In the genomic region with DNA sequence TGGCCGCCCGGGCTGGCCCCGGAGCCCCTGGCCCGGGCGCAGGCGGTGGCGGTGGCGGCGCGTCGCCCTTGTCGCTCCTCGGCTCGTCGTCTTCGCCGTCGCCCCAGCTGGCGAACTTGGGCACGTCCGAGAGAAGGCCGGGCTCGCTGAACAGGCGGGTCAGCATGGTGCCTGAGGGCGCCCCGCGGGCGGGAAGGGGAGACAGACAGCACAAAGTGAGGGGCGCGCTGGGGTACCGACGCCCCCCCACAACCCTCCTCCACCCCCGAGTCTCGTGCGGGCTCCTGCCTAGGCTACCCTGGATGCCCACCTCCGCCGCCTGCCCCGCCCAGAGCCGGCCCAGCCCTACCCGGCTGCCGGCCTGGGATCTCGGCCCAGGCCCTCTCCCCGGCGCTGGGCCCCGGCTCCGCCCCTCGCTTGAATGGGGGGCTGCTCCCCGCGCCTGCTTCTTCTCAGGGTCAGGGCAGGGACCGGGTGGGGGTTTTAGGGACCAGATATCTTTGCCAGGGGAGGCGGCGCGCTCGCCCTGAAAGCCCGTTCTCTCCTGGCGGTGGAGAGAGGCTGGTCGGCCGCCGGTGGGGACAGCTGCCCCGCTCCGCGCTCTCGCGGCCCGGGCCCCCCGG, we compare ENCODE assay signal across 10 cellular contexts. TPM values are rescaled to one million over a fixed set of nuclear protein-coding genes. Genes with fewer than 3 reads are reported as not detected.
DNase-seq lines count a peak whose midpoint lies in the region; ATAC-seq and TF ChIP-seq lines count a peak whose summit lies in the region.
"Had no signal": no experiment of that assay in that cellular context is flagged by ENCODE, and none has a peak within 500 bp of the region (broad histone marks: within the 10 kb centered on the region; RNA-seq: fewer than 3 reads in every experiment).

No MANE protein-coding gene starts in this region.

- DNase-seq in activated naive CD8-positive, alpha-beta T cell treated with anti-CD3 and anti-CD28 coated beads, Interleukin-2, amount 10 ng/mL, durations not matched to agents 7 days and 5 days = peak; percentile 51
- no peak for DNase-seq in activated naive CD8-positive, alpha-beta T cell treated with anti-CD3 and anti-CD28 coated beads for 36 hours
- DNase-seq in dorsolateral prefrontal cortex = no peak
- DNase-seq in mesendoderm = no peak
- peak in 1 of 2 donors; percentile 83 for DNase-seq in upper lobe of left lung
- DNase-seq in KG1 (lab: John Stamatoyannopoulos, UW) = no peak
- DNase-seq in activated CD4-positive, alpha-beta memory T cell treated with anti-CD3 and anti-CD28 coated beads, Interleukin-2, amount 10 ng/mL, durations not matched to agents 7 days and 5 days = no peak
- DNase-seq: NCI-H510A had no signal

- H3K9me3 ChIP-seq in upper lobe of left lung = no peaks in the 10 kb centered on the region

- TF ChIP-seq CTCF in dorsolateral prefrontal cortex (IDR thresholded peaks at IDR 0.05 in 54 of 56, conservative IDR thresholded peaks at IDR 0.05 in 2 of 56; ENCODE audit: low read depth in 1 of 56, partially characterized antibody in 56 of 56) (no peak), upper lobe of left lung (IDR thresholded peaks at IDR 0.05) (no peak)

- H3K4me2 ChIP-seq in mesendoderm (ENCODE audit: low read length) = peak overlapping the region; percentile 31

- peaks cover 0 to 82% (median 59%) of the 10 kb centered on the region in 45 donors for H3K27me3 ChIP-seq in dorsolateral prefrontal cortex
- H3K27me3 ChIP-seq in mesendoderm (ENCODE audit: insufficient read depth, low read length, poor library complexity) = peaks cover 75% of the 10 kb centered on the region
- H3K27me3 ChIP-seq in upper lobe of left lung = peaks cover 3 to 73% (median 52%) of the 10 kb centered on the region in 4 donors

- no peak overlapping the region for H2BK15ac ChIP-seq in mesendoderm (replicated peaks; ENCODE audit: low read depth)

- no peaks in the 10 kb centered on the region for H3K79me1 ChIP-seq in mesendoderm (ENCODE audit: low read length)

- no peak overlapping the region for H4K8ac ChIP-seq in mesendoderm (ENCODE audit: low read depth, low read length)

- no peak for TF ChIP-seq POLR2A in upper lobe of left lung (IDR thresholded peaks at IDR 0.05)

- H3K27me3 Mint-ChIP-seq in activated naive CD8-positive, alpha-beta T cell treated with anti-CD3 and anti-CD28 coated beads, Interleukin-2, amount 10 ng/mL, durations not matched to agents 7 days and 5 days = peaks cover 67% of the 10 kb centered on the region
- peaks cover 79% of the 10 kb centered on the region for H3K27me3 Mint-ChIP-seq in activated naive CD8-positive, alpha-beta T cell treated with anti-CD3 and anti-CD28 coated beads for 36 hours
- peaks cover 72% of the 10 kb centered on the region for H3K27me3 Mint-ChIP-seq in activated CD4-positive, alpha-beta memory T cell treated with anti-CD3 and anti-CD28 coated beads, Interleukin-2, amount 10 ng/mL, durations not matched to agents 7 days and 5 days

- H2BK120ac ChIP-seq in mesendoderm (ENCODE audit: low read depth, low read length) = no peak overlapping the region

- no peak overlapping the region for H3K9ac ChIP-seq in mesendoderm (ENCODE audit: low read length)

- intact Hi-C loops in dorsolateral prefrontal cortex (cut with DNase I) = no loop called here

- H3K36me3 ChIP-seq in mesendoderm (ENCODE audit: control insufficient read depth, insufficient read depth, low read length) (no peaks in the 10 kb centered on the region), upper lobe of left lung (no peaks in the 10 kb centered on the region)

- no peak for ATAC-seq in activated naive CD8-positive, alpha-beta T cell treated with anti-CD3 and anti-CD28 coated beads, Interleukin-2, amount 10 ng/mL, durations not matched to agents 7 days and 5 days (ENCODE audit: low read depth)
- peak in 1 of 2 donors; percentile 27 for ATAC-seq in upper lobe of left lung (ENCODE audit: low FRiP score in 2 of 2)
- no peak for ATAC-seq in GM21515 (IDR thresholded peaks at IDR 0.05; ENCODE audit: unreplicated experiment)

- no peaks in the 10 kb centered on the region for H3K36me3 Mint-ChIP-seq in activated naive CD8-positive, alpha-beta T cell treated with anti-CD3 and anti-CD28 coated beads, Interleukin-2, amount 10 ng/mL, durations not matched to agents 7 days and 5 days
- H3K36me3 Mint-ChIP-seq in activated naive CD8-positive, alpha-beta T cell treated with anti-CD3 and anti-CD28 coated beads for 36 hours = no peaks in the 10 kb centered on the region
- H3K36me3 Mint-ChIP-seq in activated CD4-positive, alpha-beta memory T cell treated with anti-CD3 and anti-CD28 coated beads, Interleukin-2, amount 10 ng/mL, durations not matched to agents 7 days and 5 days (ENCODE audit: low read depth) = no peaks in the 10 kb centered on the region

- TF ChIP-seq EP300 in upper lobe of left lung (IDR thresholded peaks at IDR 0.05) = no peak

- no peaks in the 10 kb centered on the region for H3K9me3 Mint-ChIP-seq in activated naive CD8-positive, alpha-beta T cell treated with anti-CD3 and anti-CD28 coated beads, Interleukin-2, amount 10 ng/mL, durations not matched to agents 7 days and 5 days
- no peaks in the 10 kb centered on the region for H3K9me3 Mint-ChIP-seq in activated naive CD8-positive, alpha-beta T cell treated with anti-CD3 and anti-CD28 coated beads for 36 hours
- H3K9me3 Mint-ChIP-seq in activated CD4-positive, alpha-beta memory T cell treated with anti-CD3 and anti-CD28 coated beads, Interleukin-2, amount 10 ng/mL, durations not matched to agents 7 days and 5 days = no peaks in the 10 kb centered on the region

- no peak overlapping the region for H3K18ac ChIP-seq in mesendoderm (ENCODE audit: low read length)

- H3K4ac ChIP-seq in mesendoderm (ENCODE audit: low read depth, low read length) = no peak overlapping the region

- H4K5ac ChIP-seq in mesendoderm (ENCODE audit: low read length) = no peak overlapping the region

- H3K27ac Mint-ChIP-seq in activated naive CD8-positive, alpha-beta T cell treated with anti-CD3 and anti-CD28 coated beads, Interleukin-2, amount 10 ng/mL, durations not matched to agents 7 days and 5 days = no peak overlapping the region
- no peak overlapping the region for H3K27ac Mint-ChIP-seq in activated naive CD8-positive, alpha-beta T cell treated with anti-CD3 and anti-CD28 coated beads for 36 hours
- no peak overlapping the region for H3K27ac Mint-ChIP-seq in activated CD4-positive, alpha-beta memory T cell treated with anti-CD3 and anti-CD28 coated beads, Interleukin-2, amount 10 ng/mL, durations not matched to agents 7 days and 5 days

- H3K4me1 ChIP-seq in mesendoderm (ENCODE audit: control insufficient read depth, low read depth, low read length) (peaks cover 2% of the 10 kb centered on the region), upper lobe of left lung (peaks cover 25 to 40% (median 32%) of the 10 kb centered on the region in 4 donors)

- H3K4me3 Mint-ChIP-seq in activated naive CD8-positive, alpha-beta T cell treated with anti-CD3 and anti-CD28 coated beads, Interleukin-2, amount 10 ng/mL, durations not matched to agents 7 days and 5 days = no peak overlapping the region
- H3K4me3 Mint-ChIP-seq in activated naive CD8-positive, alpha-beta T cell treated with anti-CD3 and anti-CD28 coated beads for 36 hours = no peak overlapping the region
- H3K4me3 Mint-ChIP-seq in activated CD4-positive, alpha-beta memory T cell treated with anti-CD3 and anti-CD28 coated beads, Interleukin-2, amount 10 ng/mL, durations not matched to agents 7 days and 5 days = no peak overlapping the region

- H3K79me2 ChIP-seq in mesendoderm (ENCODE audit: control insufficient read depth, insufficient read depth, low read length) = no peaks in the 10 kb centered on the region

- CTCF ChIA-PET in activated CD4-positive, alpha-beta memory T cell treated with anti-CD3 and anti-CD28 coated beads, Interleukin-2, amount 10 ng/mL, durations not matched to agents 7 days and 5 days (lab: Charles Lee) = interaction anchor here (2.5 kb wide), 1 partner anchor 15 kb away, joined by 7 read pairs; no protein-coding TSS in a partner anchor

- H3K4me1 Mint-ChIP-seq in activated naive CD8-positive, alpha-beta T cell treated with anti-CD3 and anti-CD28 coated beads, Interleukin-2, amount 10 ng/mL, durations not matched to agents 7 days and 5 days = peaks cover 14% of the 10 kb centered on the region
- H3K4me1 Mint-ChIP-seq in activated naive CD8-positive, alpha-beta T cell treated with anti-CD3 and anti-CD28 coated beads for 36 hours = peaks cover 14% of the 10 kb centered on the region
- H3K4me1 Mint-ChIP-seq in activated CD4-positive, alpha-beta memory T cell treated with anti-CD3 and anti-CD28 coated beads, Interleukin-2, amount 10 ng/mL, durations not matched to agents 7 days and 5 days = peaks cover 12% of the 10 kb centered on the region

- H2AK5ac ChIP-seq in mesendoderm (ENCODE audit: low read length) = no peak overlapping the region

- POLR2A ChIA-PET in activated naive CD8-positive, alpha-beta T cell treated with anti-CD3 and anti-CD28 coated beads, Interleukin-2, amount 10 ng/mL, durations not matched to agents 7 days and 5 days (lab: Charles Lee) = no interaction called here
- POLR2A ChIA-PET in activated CD4-positive, alpha-beta memory T cell treated with anti-CD3 and anti-CD28 coated beads, Interleukin-2, amount 10 ng/mL, durations not matched to agents 7 days and 5 days (lab: Charles Lee) = no interaction called here

- H2BK5ac ChIP-seq in mesendoderm (ENCODE audit: low read length) = no peak overlapping the region

- H3K23ac ChIP-seq in mesendoderm (ENCODE audit: low read length) = no peak overlapping the region

- no peak overlapping the region for H3K56ac ChIP-seq in mesendoderm (ENCODE audit: low read length)

- WGBS in mesendoderm (ENCODE audit: extremely low coverage, insufficient coverage, low lambda C conversion rate) = no CpG with 5 or more reads among the region's 66 CpGs
- 0 to 4% methylated on average over 3 to 49 of the region's 66 CpGs for WGBS in upper lobe of left lung, 2 donors

- H3K27ac ChIP-seq in dorsolateral prefrontal cortex (peak overlapping the region in 53 of 59 donors; percentile 9 to 95 (median 79)), mesendoderm (ENCODE audit: low read depth, low read length) (no peak overlapping the region), upper lobe of left lung (no peak overlapping the region)

- H3K4me3 ChIP-seq in dorsolateral prefrontal cortex (peak overlapping the region in 58 of 59 donors; percentile 15 to 68 (median 50)), mesendoderm (ENCODE audit: low read length) (no peak overlapping the region), upper lobe of left lung (peak overlapping the region in 3 of 4 donors; percentile 0 to 15 (median 11))

RNA-seq across cellular contexts. Expression of gene NEUROD2, which starts 1.2 kb away (rescaled TPM):
- total RNA-seq in activated naive CD8-positive, alpha-beta T cell treated with anti-CD3 and anti-CD28 coated beads, Interleukin-2, amount 10 ng/mL, durations not matched to agents 7 days and 5 days = not detected
- not detected for total RNA-seq in activated naive CD8-positive, alpha-beta T cell treated with anti-CD3 and anti-CD28 coated beads for 36 hours
- total RNA-seq in dorsolateral prefrontal cortex = 10 to 100 TPM; 10.6 to 60.3 (median 39.0) TPM
- polyA plus RNA-seq in mesendoderm (2013, experiment 1 of 2) = 0.01 TPM
- 0.01 TPM for polyA plus RNA-seq in mesendoderm (2013, experiment 2 of 2)
- not detected for total RNA-seq in upper lobe of left lung
- not detected for total RNA-seq in activated CD4-positive, alpha-beta memory T cell treated with anti-CD3 and anti-CD28 coated beads, Interleukin-2, amount 10 ng/mL, durations not matched to agents 7 days and 5 days
- total RNA-seq: pulmonary artery endothelial cell had no signal

RNA-seq across cellular contexts. Expression of gene PPP1R1B, which starts 20.2 kb away (rescaled TPM):
- total RNA-seq in activated naive CD8-positive, alpha-beta T cell treated with anti-CD3 and anti-CD28 coated beads, Interleukin-2, amount 10 ng/mL, durations not matched to agents 7 days and 5 days = not detected
- not detected for total RNA-seq in activated naive CD8-positive, alpha-beta T cell treated with anti-CD3 and anti-CD28 coated beads for 36 hours
- total RNA-seq in dorsolateral prefrontal cortex = 100 to 1,000 TPM in 119 of 120 experiments, 10 to 100 TPM in 1; 65.3 to 449 (median 214) TPM
- polyA plus RNA-seq in mesendoderm (2013, experiment 1 of 2) = 1.7 TPM
- polyA plus RNA-seq in mesendoderm (2013, experiment 2 of 2) = 1.8 TPM
- 10 to 100 TPM; 10.9 to 22.4 (median 13.8) TPM for total RNA-seq in upper lobe of left lung
- not detected for total RNA-seq in activated CD4-positive, alpha-beta memory T cell treated with anti-CD3 and anti-CD28 coated beads, Interleukin-2, amount 10 ng/mL, durations not matched to agents 7 days and 5 days
- total RNA-seq: pulmonary artery endothelial cell had no signal

RNA-seq across cellular contexts. Expression of gene STARD3, which starts 30.4 kb away (rescaled TPM):
- 10 to 100 TPM; 96.3 to 96.5 TPM for total RNA-seq in activated naive CD8-positive, alpha-beta T cell treated with anti-CD3 and anti-CD28 coated beads, Interleukin-2, amount 10 ng/mL, durations not matched to agents 7 days and 5 days
- 10 to 100 TPM; 47.9 to 53.2 TPM for total RNA-seq in activated naive CD8-positive, alpha-beta T cell treated with anti-CD3 and anti-CD28 coated beads for 36 hours
- total RNA-seq in dorsolateral prefrontal cortex = 100 to 1,000 TPM in 9 of 120 experiments, 10 to 100 TPM in 111; 45.7 to 129 (median 71.4) TPM
- 48.2 TPM for polyA plus RNA-seq in mesendoderm (2013, experiment 1 of 2)
- polyA plus RNA-seq in mesendoderm (2013, experiment 2 of 2) = 45.8 TPM
- 100 to 1,000 TPM in 2 of 6 donors, 10 to 100 TPM in 4; 27.5 to 315 (median 84.1) TPM for total RNA-seq in upper lobe of left lung
- total RNA-seq in activated CD4-positive, alpha-beta memory T cell treated with anti-CD3 and anti-CD28 coated beads, Interleukin-2, amount 10 ng/mL, durations not matched to agents 7 days and 5 days = 10 to 100 TPM; 72.0 to 73.7 TPM

RNA-seq across cellular contexts. Expression of gene TCAP, which starts 58.6 kb away (rescaled TPM):
- total RNA-seq in activated naive CD8-positive, alpha-beta T cell treated with anti-CD3 and anti-CD28 coated beads, Interleukin-2, amount 10 ng/mL, durations not matched to agents 7 days and 5 days = 1 to 10 TPM; 2.7 to 3.2 TPM
- total RNA-seq in activated naive CD8-positive, alpha-beta T cell treated with anti-CD3 and anti-CD28 coated beads for 36 hours = under 1 TPM; 0.78 to 0.89 TPM
- total RNA-seq in dorsolateral prefrontal cortex = 10 to 100 TPM in 8 of 120 experiments, 1 to 10 TPM in 112; 1.6 to 14.9 (median 4.8) TPM
- polyA plus RNA-seq in mesendoderm (2013, experiment 1 of 2) = 0.10 TPM
- polyA plus RNA-seq in mesendoderm (2013, experiment 2 of 2) = 0.08 TPM
- 1 to 10 TPM in 5 of 6 donors, under 1 TPM in 1; 0.39 to 4.2 (median 2.5) TPM for total RNA-seq in upper lobe of left lung
- 1 to 10 TPM; 1.3 to 1.5 TPM for total RNA-seq in activated CD4-positive, alpha-beta memory T cell treated with anti-CD3 and anti-CD28 coated beads, Interleukin-2, amount 10 ng/mL, durations not matched to agents 7 days and 5 days

Comparison
In these comparisons a context has a peak if more than half of its experiments do, and no peak if none do; other contexts are left out.
1. H3K27ac ChIP-seq: peak in dorsolateral prefrontal cortex (53 of 59); none in mesendoderm (single experiment) and upper lobe of left lung (0 of 4).
2. RNA of gene NEUROD2, which starts 1.2 kb away (total RNA-seq): 10.6 to 60.3 TPM in dorsolateral prefrontal cortex; not detected in activated naive CD8-positive, alpha-beta T cell treated with anti-CD3 and anti-CD28 coated beads, Interleukin-2, amount 10 ng/mL, durations not matched to agents 7 days and 5 days, not detected in activated naive CD8-positive, alpha-beta T cell treated with anti-CD3 and anti-CD28 coated beads for 36 hours, not detected in upper lobe of left lung and not detected in activated CD4-positive, alpha-beta memory T cell treated with anti-CD3 and anti-CD28 coated beads, Interleukin-2, amount 10 ng/mL, durations not matched to agents 7 days and 5 days; every median in the first group is over 10 times any median in the second.
3. RNA of gene PPP1R1B, which starts 20.2 kb away (total RNA-seq): 65.3 to 449 TPM in dorsolateral prefrontal cortex and 10.9 to 22.4 TPM in upper lobe of left lung; not detected in activated naive CD8-positive, alpha-beta T cell treated with anti-CD3 and anti-CD28 coated beads, Interleukin-2, amount 10 ng/mL, durations not matched to agents 7 days and 5 days, not detected in activated naive CD8-positive, alpha-beta T cell treated with anti-CD3 and anti-CD28 coated beads for 36 hours and not detected in activated CD4-positive, alpha-beta memory T cell treated with anti-CD3 and anti-CD28 coated beads, Interleukin-2, amount 10 ng/mL, durations not matched to agents 7 days and 5 days; every median in the first group is over 4 times any median in the second.